ENCODE assay signal across 1 cellular context in the genomic region with DNA sequence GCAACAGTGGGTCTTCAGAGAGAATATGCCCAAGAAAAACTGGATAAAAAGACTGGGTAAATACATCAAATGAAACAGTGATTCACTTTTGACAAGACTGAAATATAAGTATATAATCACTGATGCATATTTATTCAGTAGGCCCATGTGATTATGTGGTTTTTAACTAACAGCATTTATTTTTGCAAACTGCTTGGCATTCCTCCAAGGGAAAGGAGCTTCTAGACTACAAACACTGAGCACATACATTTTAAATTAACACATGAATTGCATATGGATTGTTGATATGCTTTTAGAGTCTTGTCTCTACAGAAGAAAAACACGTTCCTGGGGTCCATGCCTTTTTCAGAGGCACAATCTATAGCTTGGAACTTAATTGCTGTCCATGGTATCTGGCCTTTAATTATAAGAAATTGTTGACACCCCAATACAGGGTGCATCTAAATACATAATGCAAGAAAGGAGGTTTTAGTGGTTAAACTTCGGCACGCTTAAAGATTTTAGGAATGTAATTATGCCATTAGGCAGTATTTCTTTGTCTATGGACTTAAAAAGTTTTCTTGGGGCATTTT.
TF ChIP-seq lines count a peak whose summit lies in the region.

No MANE protein-coding gene starts in this region.

TF ChIP-seq in A549, 52 proteins besides CTCF, POLR2A, EP300 and RAD21 (continued from another document):
- TF ChIP-seq, protein P1, sequence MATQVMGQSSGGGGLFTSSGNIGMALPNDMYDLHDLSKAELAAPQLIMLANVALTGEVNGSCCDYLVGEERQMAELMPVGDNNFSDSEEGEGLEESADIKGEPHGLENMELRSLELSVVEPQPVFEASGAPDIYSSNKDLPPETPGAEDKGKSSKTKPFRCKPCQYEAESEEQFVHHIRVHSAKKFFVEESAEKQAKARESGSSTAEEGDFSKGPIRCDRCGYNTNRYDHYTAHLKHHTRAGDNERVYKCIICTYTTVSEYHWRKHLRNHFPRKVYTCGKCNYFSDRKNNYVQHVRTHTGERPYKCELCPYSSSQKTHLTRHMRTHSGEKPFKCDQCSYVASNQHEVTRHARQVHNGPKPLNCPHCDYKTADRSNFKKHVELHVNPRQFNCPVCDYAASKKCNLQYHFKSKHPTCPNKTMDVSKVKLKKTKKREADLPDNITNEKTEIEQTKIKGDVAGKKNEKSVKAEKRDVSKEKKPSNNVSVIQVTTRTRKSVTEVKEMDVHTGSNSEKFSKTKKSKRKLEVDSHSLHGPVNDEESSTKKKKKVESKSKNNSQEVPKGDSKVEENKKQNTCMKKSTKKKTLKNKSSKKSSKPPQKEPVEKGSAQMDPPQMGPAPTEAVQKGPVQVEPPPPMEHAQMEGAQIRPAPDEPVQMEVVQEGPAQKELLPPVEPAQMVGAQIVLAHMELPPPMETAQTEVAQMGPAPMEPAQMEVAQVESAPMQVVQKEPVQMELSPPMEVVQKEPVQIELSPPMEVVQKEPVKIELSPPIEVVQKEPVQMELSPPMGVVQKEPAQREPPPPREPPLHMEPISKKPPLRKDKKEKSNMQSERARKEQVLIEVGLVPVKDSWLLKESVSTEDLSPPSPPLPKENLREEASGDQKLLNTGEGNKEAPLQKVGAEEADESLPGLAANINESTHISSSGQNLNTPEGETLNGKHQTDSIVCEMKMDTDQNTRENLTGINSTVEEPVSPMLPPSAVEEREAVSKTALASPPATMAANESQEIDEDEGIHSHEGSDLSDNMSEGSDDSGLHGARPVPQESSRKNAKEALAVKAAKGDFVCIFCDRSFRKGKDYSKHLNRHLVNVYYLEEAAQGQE (IDR thresholded peaks at IDR 0.05) = peak; percentile 71; the same call in 1 of the 2 replicates
